Comparison of ENCODE assay signal across 1 cellular context in the genomic region with DNA sequence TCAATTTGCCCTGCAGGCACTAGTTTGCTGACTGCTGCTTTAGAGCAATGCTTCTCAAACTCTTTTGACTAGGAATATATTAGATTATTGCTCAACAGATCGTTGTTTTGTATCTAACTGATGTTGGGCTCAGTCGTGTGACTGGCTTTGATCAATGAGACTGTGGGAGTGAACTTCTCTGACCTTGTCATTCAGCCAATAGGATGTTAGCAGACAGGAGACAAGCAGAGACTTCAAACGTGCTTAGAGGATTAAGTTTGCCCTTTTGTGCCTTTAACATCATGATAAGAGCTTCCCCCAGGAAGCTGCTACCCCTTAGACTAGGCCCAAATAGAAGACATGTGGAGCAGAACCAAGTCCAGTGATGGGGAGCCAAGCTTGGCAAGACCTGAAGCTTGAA.
A peak's percentile ranks its signal among the peaks of the same experiment; 100 is the strongest.
TF ChIP-seq lines count a peak whose summit lies in the region.

No MANE protein-coding gene starts in this region.

TF ChIP-seq in HepG2, 621 proteins besides CTCF, POLR2A, EP300 and RAD21 (continued from another document and continues in another):
- no peak for TF ChIP-seq TRAFD1 (CRISPR knock-in tag; IDR thresholded peaks at IDR 0.05; ENCODE audit: borderline replicate concordance)
- TF ChIP-seq ZNF570 (CRISPR knock-in tag; IDR thresholded peaks at IDR 0.05; ENCODE audit: borderline replicate concordance) = no peak
- TF ChIP-seq ZKSCAN1 (IDR thresholded peaks at IDR 0.05; ENCODE audit: low read length) = no peak
- TF ChIP-seq, protein P1, sequence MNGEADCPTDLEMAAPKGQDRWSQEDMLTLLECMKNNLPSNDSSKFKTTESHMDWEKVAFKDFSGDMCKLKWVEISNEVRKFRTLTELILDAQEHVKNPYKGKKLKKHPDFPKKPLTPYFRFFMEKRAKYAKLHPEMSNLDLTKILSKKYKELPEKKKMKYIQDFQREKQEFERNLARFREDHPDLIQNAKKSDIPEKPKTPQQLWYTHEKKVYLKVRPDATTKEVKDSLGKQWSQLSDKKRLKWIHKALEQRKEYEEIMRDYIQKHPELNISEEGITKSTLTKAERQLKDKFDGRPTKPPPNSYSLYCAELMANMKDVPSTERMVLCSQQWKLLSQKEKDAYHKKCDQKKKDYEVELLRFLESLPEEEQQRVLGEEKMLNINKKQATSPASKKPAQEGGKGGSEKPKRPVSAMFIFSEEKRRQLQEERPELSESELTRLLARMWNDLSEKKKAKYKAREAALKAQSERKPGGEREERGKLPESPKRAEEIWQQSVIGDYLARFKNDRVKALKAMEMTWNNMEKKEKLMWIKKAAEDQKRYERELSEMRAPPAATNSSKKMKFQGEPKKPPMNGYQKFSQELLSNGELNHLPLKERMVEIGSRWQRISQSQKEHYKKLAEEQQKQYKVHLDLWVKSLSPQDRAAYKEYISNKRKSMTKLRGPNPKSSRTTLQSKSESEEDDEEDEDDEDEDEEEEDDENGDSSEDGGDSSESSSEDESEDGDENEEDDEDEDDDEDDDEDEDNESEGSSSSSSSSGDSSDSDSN (CRISPR knock-in tag; IDR thresholded peaks at IDR 0.05) = no peak
- peak; percentile 80 for TF ChIP-seq NCOA2 (CRISPR knock-in tag; IDR thresholded peaks at IDR 0.05)
- TF ChIP-seq THAP9 (CRISPR knock-in tag; IDR thresholded peaks at IDR 0.05; ENCODE audit: borderline replicate concordance) = no peak
- TF ChIP-seq ZFY (CRISPR knock-in tag; IDR thresholded peaks at IDR 0.05) = peak; percentile 60; the same call in 1 of the 2 replicates
- TF ChIP-seq HDAC2 (CRISPR knock-in tag; IDR thresholded peaks at IDR 0.05) = 0 out of 2 replicates have a peak, but pooled peaks have one; percentile 44
- TF ChIP-seq ZNF841 (CRISPR knock-in tag; IDR thresholded peaks at IDR 0.05; ENCODE audit: borderline replicate concordance) = no peak
- TF ChIP-seq HDAC1 (CRISPR knock-in tag; IDR thresholded peaks at IDR 0.05) = no peak
- no peak for TF ChIP-seq KAT2B (IDR thresholded peaks at IDR 0.05; ENCODE audit: borderline replicate concordance, low read depth, low read length)
- no peak for TF ChIP-seq CCDC6 (CRISPR knock-in tag; IDR thresholded peaks at IDR 0.05)
- no peak for TF ChIP-seq TOE1 (CRISPR knock-in tag; IDR thresholded peaks at IDR 0.05)
- no peak for TF ChIP-seq ZNF709 (CRISPR knock-in tag; IDR thresholded peaks at IDR 0.05)
- TF ChIP-seq ZBTB42 (CRISPR knock-in tag; IDR thresholded peaks at IDR 0.05) = no peak
- TF ChIP-seq HES4 (CRISPR knock-in tag; IDR thresholded peaks at IDR 0.05; ENCODE audit: borderline replicate concordance) = no peak
- peak; percentile 53; the same call in 1 of the 2 replicates for TF ChIP-seq FOXJ3 (CRISPR knock-in tag; IDR thresholded peaks at IDR 0.05; ENCODE audit: borderline replicate concordance)
- no peak for TF ChIP-seq ZGPAT (CRISPR knock-in tag; IDR thresholded peaks at IDR 0.05)
- TF ChIP-seq BCLAF1 (IDR thresholded peaks at IDR 0.05) = no peak
- no peak for TF ChIP-seq ZNF646 (CRISPR knock-in tag; IDR thresholded peaks at IDR 0.05)
- no peak for TF ChIP-seq ARHGAP35 (CRISPR knock-in tag; IDR thresholded peaks at IDR 0.05; ENCODE audit: borderline replicate concordance)
- TF ChIP-seq SALL2 (CRISPR knock-in tag; IDR thresholded peaks at IDR 0.05) = no peak
- TF ChIP-seq EEA1 (CRISPR knock-in tag; IDR thresholded peaks at IDR 0.05; ENCODE audit: borderline replicate concordance) = no peak
- no peak for TF ChIP-seq TAF15 (IDR thresholded peaks at IDR 0.05; ENCODE audit: low read depth, low read length, poor library complexity, severe bottlenecking)
- TF ChIP-seq NFYC (CRISPR knock-in tag; IDR thresholded peaks at IDR 0.05) = peak; percentile 69
- TF ChIP-seq PHF8 (CRISPR knock-in tag; IDR thresholded peaks at IDR 0.05) = no peak
- TF ChIP-seq GMEB1 (CRISPR knock-in tag; IDR thresholded peaks at IDR 0.05; ENCODE audit: borderline replicate concordance) = no peak
- TF ChIP-seq ZNF780A (CRISPR knock-in tag; IDR thresholded peaks at IDR 0.05) = no peak
- TF ChIP-seq ZNF580 (CRISPR knock-in tag; IDR thresholded peaks at IDR 0.05; ENCODE audit: borderline replicate concordance, low read depth) = no peak
- TF ChIP-seq, protein P2, sequence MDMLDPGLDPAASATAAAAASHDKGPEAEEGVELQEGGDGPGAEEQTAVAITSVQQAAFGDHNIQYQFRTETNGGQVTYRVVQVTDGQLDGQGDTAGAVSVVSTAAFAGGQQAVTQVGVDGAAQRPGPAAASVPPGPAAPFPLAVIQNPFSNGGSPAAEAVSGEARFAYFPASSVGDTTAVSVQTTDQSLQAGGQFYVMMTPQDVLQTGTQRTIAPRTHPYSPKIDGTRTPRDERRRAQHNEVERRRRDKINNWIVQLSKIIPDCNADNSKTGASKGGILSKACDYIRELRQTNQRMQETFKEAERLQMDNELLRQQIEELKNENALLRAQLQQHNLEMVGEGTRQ (IDR thresholded peaks at IDR 0.05; ENCODE audit: low read depth, low read length) = no peak
- TF ChIP-seq, protein P2 (CRISPR knock-in tag; IDR thresholded peaks at IDR 0.05; ENCODE audit: borderline replicate concordance) = no peak
- no peak for TF ChIP-seq ZNF674 (CRISPR knock-in tag; IDR thresholded peaks at IDR 0.05; ENCODE audit: low read depth)
- TF ChIP-seq ZBTB21 (CRISPR knock-in tag; IDR thresholded peaks at IDR 0.05) = no peak
- TF ChIP-seq KLF13 (CRISPR knock-in tag; IDR thresholded peaks at IDR 0.05) = no peak
- TF ChIP-seq ZBTB1 (CRISPR knock-in tag; IDR thresholded peaks at IDR 0.05; ENCODE audit: borderline replicate concordance) = no peak
